ENCODE assay signal across 12 cellular contexts in genomic region chr17:63973930-63974593, GRCh38. TPM values are rescaled to one million over a fixed set of nuclear protein-coding genes. Genes with fewer than 3 reads are reported as not detected.
DNase-seq lines count a peak whose midpoint lies in the region; ATAC-seq and TF ChIP-seq lines count a peak whose summit lies in the region.
"Had no signal": no experiment of that assay in that cellular context is flagged by ENCODE, and none has a peak within 500 bp of the region (broad histone marks: within the 10 kb centered on the region; RNA-seq: fewer than 3 reads in every experiment).

No MANE protein-coding gene starts in this region.

- H3K27ac Mint-ChIP-seq in effector memory CD8-positive, alpha-beta T cell, result peak overlapping the region; percentile 27 to 48

- TF ChIP-seq RAD21 in Ishikawa (IDR thresholded peaks at IDR 0.05; ENCODE audit: low read depth), result no peak

- no peaks in the 10 kb centered on the region for H3K9me3 ChIP-seq in osteoblast (ENCODE audit: low read depth, low read length)
- H3K9me3 ChIP-seq: prostate gland had no signal

- H3K27me3 Mint-ChIP-seq in effector memory CD8-positive, alpha-beta T cell, result peaks cover 6% of the 10 kb centered on the region in 2 donors

- H3K4me2 ChIP-seq in osteoblast (ENCODE audit: insufficient read depth, low read length), result peak overlapping the region; percentile 52

- no peak overlapping the region for H3K4me3 Mint-ChIP-seq in effector memory CD8-positive, alpha-beta T cell

- peaks cover 13% of the 10 kb centered on the region for H3K4me1 ChIP-seq in osteoblast (ENCODE audit: insufficient read depth, low read length)
- H3K4me1 ChIP-seq: prostate gland had no signal

- H3K27me3 ChIP-seq in osteoblast (ENCODE audit: insufficient read depth, low read length), result peaks cover 5% of the 10 kb centered on the region

- no peak overlapping the region for H3K27ac ChIP-seq in osteoblast (ENCODE audit: low read depth, low read length)
- H3K27ac ChIP-seq: prostate gland had no signal

- H3K36me3 ChIP-seq in osteoblast (ENCODE audit: insufficient read depth, low read length), result no peaks in the 10 kb centered on the region
- H3K36me3 ChIP-seq: prostate gland had no signal

- peak; percentile 17; the same call in 1 of the 2 replicates for TF ChIP-seq EP300 in Ishikawa (IDR thresholded peaks at IDR 0.05; ENCODE audit: borderline replicate concordance)

- peaks cover 3% of the 10 kb centered on the region for H4K20me1 ChIP-seq in osteoblast (ENCODE audit: insufficient read depth, low read length)

- peaks cover 12 to 17% of the 10 kb centered on the region in 2 donors for H3K4me1 Mint-ChIP-seq in effector memory CD8-positive, alpha-beta T cell (ENCODE audit: low read depth in 2 of 2)

- TF ChIP-seq CTCF in osteoblast (IDR thresholded peaks at IDR 0.05; ENCODE audit: extremely low read depth, low read depth, low read length), result no peak

- H3K36me3 Mint-ChIP-seq in effector memory CD8-positive, alpha-beta T cell (ENCODE audit: insufficient read depth), result no peaks in the 10 kb centered on the region

- no peaks in the 10 kb centered on the region for H3K9me3 Mint-ChIP-seq in effector memory CD8-positive, alpha-beta T cell

- no peak for ATAC-seq in effector memory CD8-positive, alpha-beta T cell (replicated peaks)
- ATAC-seq in HG02571 (IDR thresholded peaks at IDR 0.05; ENCODE audit: unreplicated experiment), result no peak

- H2AFZ ChIP-seq in osteoblast (ENCODE audit: low read length), result no peak overlapping the region

- DNase-seq in EL (peak; percentile 30), osteoblast (ENCODE audit: insufficient read length, low spot score, missing footprints) (peak; percentile 81), NCI-H446 treated with DMSO at 0.1 percent for 48 hours (lab: John Stamatoyannopoulos, UW) (no peak)
- no peak for DNase-seq in effector memory CD8-positive, alpha-beta T cell
- DNase-seq in stimulated activated CD4-positive, alpha-beta T cell treated with anti-CD3 and anti-CD28 coated beads, Interleukin-2, amount 100 ng/mL, for 24 hours, result no peak
- DNase-seq: activated CD8-positive, alpha-beta memory T cell treated with anti-CD3 and anti-CD28 coated beads, Interleukin-2, amount 50 U/mL, for 4 hours; GF-D8 had no signal

- H3K79me2 ChIP-seq in osteoblast (ENCODE audit: insufficient read depth, low read length), result no peaks in the 10 kb centered on the region

- no peak overlapping the region for H3K4me3 ChIP-seq in osteoblast (ENCODE audit: insufficient read depth, low read length)
- H3K4me3 ChIP-seq: prostate gland had no signal

TF ChIP-seq in Ishikawa, 13 proteins besides CTCF, POLR2A, EP300 and RAD21:
- peak; percentile 70 for TF ChIP-seq CEBPB (IDR thresholded peaks at IDR 0.05)
- no peak for TF ChIP-seq TAF1 (IDR thresholded peaks at IDR 0.05; ENCODE audit: low read depth)
- TF ChIP-seq REST (IDR thresholded peaks at IDR 0.05; ENCODE audit: low read depth), result no peak
- TF ChIP-seq CREB1 (IDR thresholded peaks at IDR 0.05; ENCODE audit: low read depth), result no peak
- TF ChIP-seq FOXM1 (IDR thresholded peaks at IDR 0.05; ENCODE audit: borderline replicate concordance, low read depth), result no peak
- TF ChIP-seq, protein P1, sequence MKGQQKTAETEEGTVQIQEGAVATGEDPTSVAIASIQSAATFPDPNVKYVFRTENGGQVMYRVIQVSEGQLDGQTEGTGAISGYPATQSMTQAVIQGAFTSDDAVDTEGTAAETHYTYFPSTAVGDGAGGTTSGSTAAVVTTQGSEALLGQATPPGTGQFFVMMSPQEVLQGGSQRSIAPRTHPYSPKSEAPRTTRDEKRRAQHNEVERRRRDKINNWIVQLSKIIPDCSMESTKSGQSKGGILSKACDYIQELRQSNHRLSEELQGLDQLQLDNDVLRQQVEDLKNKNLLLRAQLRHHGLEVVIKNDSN (IDR thresholded peaks at IDR 0.05), result peak; percentile 15; the same call in 1 of the 2 replicates
- no peak for TF ChIP-seq TCF12 (IDR thresholded peaks at IDR 0.05; ENCODE audit: low read depth)
- TF ChIP-seq EGR1 (IDR thresholded peaks at IDR 0.05), result peak; percentile 97
- TF ChIP-seq NFIC (IDR thresholded peaks at IDR 0.05), result no peak; the same call in 1 of the 2 replicates
- TF ChIP-seq TEAD4 (IDR thresholded peaks at IDR 0.05), result peak; percentile 29; the same call in 1 of the 2 replicates
- peak; percentile 91 for TF ChIP-seq ZBTB7A (IDR thresholded peaks at IDR 0.05; ENCODE audit: low read depth)
- no peak for TF ChIP-seq YY1 (IDR thresholded peaks at IDR 0.05; ENCODE audit: low read depth)
- peak; percentile 58 for TF ChIP-seq MAX (IDR thresholded peaks at IDR 0.05)

RNA-seq across cellular contexts. Expression of gene SCN4A, which starts 1.3 kb away (rescaled TPM):
- total RNA-seq in osteoblast, result under 0.01 TPM in 1 of 2 replicates, not detected in the other

RNA-seq across cellular contexts. Expression of gene PRR29, which starts 24.1 kb away (rescaled TPM):
- 0.36 and 0.88 TPM in 2 replicates for total RNA-seq in osteoblast

RNA-seq across cellular contexts. Expression of gene CD79B, which starts 41.9 kb away (rescaled TPM):
- 0.36 and 0.59 TPM in 2 replicates for total RNA-seq in osteoblast

RNA-seq across cellular contexts. Expression of gene ICAM2, which starts 46.4 kb away (rescaled TPM):
- 6.5 and 8.5 TPM in 2 replicates for total RNA-seq in osteoblast

RNA-seq across cellular contexts. Expression of gene GH1, which starts 55.4 kb away (rescaled TPM):
- not detected in 2 replicates for total RNA-seq in osteoblast
- total RNA-seq: lower leg skin; prostate gland; T-helper 1 cell treated with Interleukin-12 subunit alpha and Interleukin-12 subunit beta and Interleukin-4 antibody, amounts not matched to agents 30 ng/mL and 1 ng/mL, for 36 hours had no signal

Comparison
In these comparisons a context has a peak if more than half of its experiments do, and no peak if none do; other contexts are left out.
1. DNase-seq: peak in EL (single experiment) and osteoblast (single experiment); none in effector memory CD8-positive, alpha-beta T cell (0 of 3), NCI-H446 treated with DMSO at 0.1 percent for 48 hours (single experiment) and stimulated activated CD4-positive, alpha-beta T cell treated with anti-CD3 and anti-CD28 coated beads, Interleukin-2, amount 100 ng/mL, for 24 hours (0 of 2).